14 cellular contexts compared by ENCODE assay signal in genomic region chr18:49464718-49465598, GRCh38. TPM values are rescaled to one million over a fixed set of nuclear protein-coding genes. Genes with fewer than 3 reads are reported as not detected.
DNase-seq lines count a peak whose midpoint lies in the region; ATAC-seq and TF ChIP-seq lines count a peak whose summit lies in the region.
"Had no signal": no experiment of that assay in that cellular context is flagged by ENCODE, and none has a peak within 500 bp of the region (broad histone marks: within the 10 kb centered on the region; RNA-seq: fewer than 3 reads in every experiment).

No MANE protein-coding gene starts in this region.

- H4K20me1 ChIP-seq in MM.1S (ENCODE audit: insufficient read depth, low read length) (no peaks in the 10 kb centered on the region), hepatocyte (ENCODE audit: insufficient read depth, poor library complexity, severe bottlenecking) (no peaks in the 10 kb centered on the region)

- no peaks in the 10 kb centered on the region for H3K9me2 ChIP-seq in MM.1S (replicated peaks; ENCODE audit: insufficient read depth, low read length)
- no peaks in the 10 kb centered on the region for H3K9me2 ChIP-seq in hepatocyte (replicated peaks; ENCODE audit: insufficient read depth)

- H4K91ac ChIP-seq in mesenchymal stem cell (ENCODE audit: low read length) = no peak overlapping the region

- no peak overlapping the region for H2BK15ac ChIP-seq in mesenchymal stem cell (ENCODE audit: low read depth, poor library complexity, severe bottlenecking)

- H3K4ac ChIP-seq in mesenchymal stem cell (ENCODE audit: low read depth in 1 of 2, low read length in 2 of 2) = no peak overlapping the region

- peaks cover 2% of the 10 kb centered on the region for H3K27me3 Mint-ChIP-seq in activated T-cell treated with anti-CD3 and anti-CD28 coated beads, Interleukin-2, amount 50 U/mL, for 4 hours (ENCODE audit: low read depth)

- no peaks in the 10 kb centered on the region for H3K27me3 ChIP-seq in MM.1S (replicated peaks; ENCODE audit: insufficient read depth, low read length)
- peaks cover 0 to 3% of the 10 kb centered on the region in 2 experiments for H3K27me3 ChIP-seq in mesenchymal stem cell (ENCODE audit: control insufficient read depth in 1 of 2, insufficient read depth in 1 of 2, low read length in 2 of 2)
- H3K27me3 ChIP-seq in hepatocyte = no peaks in the 10 kb centered on the region
- H3K27me3 ChIP-seq: suprapubic skin had no signal

- peaks cover 5% of the 10 kb centered on the region for H3K79me2 ChIP-seq in MM.1S (ENCODE audit: low read length)
- peaks cover 4% of the 10 kb centered on the region for H3K79me2 ChIP-seq in hepatocyte

- H3K4me1 Mint-ChIP-seq in activated T-cell treated with anti-CD3 and anti-CD28 coated beads, Interleukin-2, amount 50 U/mL, for 4 hours (ENCODE audit: low read depth) = peaks cover 9% of the 10 kb centered on the region

- DNase-seq in DMS53 (lab: John Stamatoyannopoulos, UW) = peak; percentile 35
- DNase-seq in DMS53 treated with DMSO at 0.1 percent for 48 hours (lab: John Stamatoyannopoulos, UW; ENCODE audit: unreplicated experiment) = no peak
- DNase-seq in MM.1S = no peak
- peak; percentile 32 for DNase-seq in amniotic epithelial cell (ENCODE audit: low read depth)
- DNase-seq in mesenchymal stem cell = peak; percentile 13
- no peak for DNase-seq in hepatocyte (ENCODE audit: low spot score)
- DNase-seq in activated T-cell treated with anti-CD3 and anti-CD28 coated beads, Interleukin-2, amount 50 U/mL, for 4 hours = no peak
- no peak for DNase-seq in stimulated activated CD4-positive, alpha-beta T cell treated with anti-CD3 and anti-CD28 coated beads, Interleukin-4, amount 100 ng/mL, for 4 hours
- DNase-seq: activated naive CD4-positive, alpha-beta T cell treated with anti-CD3 and anti-CD28 coated beads, Interleukin-2, amount 50 U/mL, for 16 hours; KG1; stimulated activated CD4-positive, alpha-beta T cell treated with anti-CD3 and anti-CD28 coated beads, Interleukin-4, amount 100 ng/mL, for 1 hour had no signal

- H3K4me3 ChIP-seq in MM.1S (ENCODE audit: low read length) = no peak overlapping the region
- no peak overlapping the region for H3K4me3 ChIP-seq in mesenchymal stem cell (ENCODE audit: insufficient read depth in 1 of 2, low read depth in 1 of 2, low read length in 2 of 2)
- H3K4me3 ChIP-seq in hepatocyte = no peak overlapping the region
- H3K4me3 ChIP-seq: suprapubic skin had no signal

- H3K4me2 ChIP-seq in MM.1S (ENCODE audit: low read depth, low read length) (no peak overlapping the region), mesenchymal stem cell (ENCODE audit: low read length, poor library complexity, severe bottlenecking) (no peak overlapping the region), hepatocyte (no peak overlapping the region)

- 52% methylated on average over 8 of the region's 8 CpGs for WGBS in mesenchymal stem cell
- WGBS in hepatocyte (ENCODE audit: low lambda C conversion rate, missing lambda C conversion rate) = 52% methylated on average over 8 of the region's 8 CpGs

- H3K9me3 Mint-ChIP-seq in activated T-cell treated with anti-CD3 and anti-CD28 coated beads, Interleukin-2, amount 50 U/mL, for 4 hours = no peaks in the 10 kb centered on the region

- H2BK12ac ChIP-seq in mesenchymal stem cell (ENCODE audit: low read length in 2 of 2) = no peak overlapping the region

- H3K4me3 Mint-ChIP-seq in activated T-cell treated with anti-CD3 and anti-CD28 coated beads, Interleukin-2, amount 50 U/mL, for 4 hours = no peak overlapping the region

- H3K79me1 ChIP-seq in mesenchymal stem cell (replicated peaks; ENCODE audit: low read length, poor library complexity, severe bottlenecking) = peaks cover 5% of the 10 kb centered on the region

- no peak overlapping the region for H3K9ac ChIP-seq in MM.1S (ENCODE audit: low read length)
- H3K9ac ChIP-seq in mesenchymal stem cell (ENCODE audit: low read length) = no peak overlapping the region

- H3K4me1 ChIP-seq in MM.1S (ENCODE audit: low read length) (0 out of 2 replicates have a peak, but pooled peaks cover 3% of the 10 kb centered on the region), mesenchymal stem cell (ENCODE audit: control insufficient read depth, insufficient read depth, low read depth, low read length) (peaks cover 11% of the 10 kb centered on the region), hepatocyte (ENCODE audit: insufficient read depth) (no peaks in the 10 kb centered on the region)

- no peak for ATAC-seq in activated T-cell treated with anti-CD3 and anti-CD28 coated beads, Interleukin-2, amount 50 U/mL, for 4 hours
- ATAC-seq: activated CD4-positive, CD25-positive, alpha-beta regulatory T cell treated with anti-CD3 and anti-CD28 coated beads, Interleukin-2, amount 50 U/mL, for 24 hours had no signal

- H2BK120ac ChIP-seq in mesenchymal stem cell (ENCODE audit: low read depth, low read length) = no peak overlapping the region

- H3K36me3 Mint-ChIP-seq in activated T-cell treated with anti-CD3 and anti-CD28 coated beads, Interleukin-2, amount 50 U/mL, for 4 hours (ENCODE audit: insufficient read depth) = no peaks in the 10 kb centered on the region

- no peak for TF ChIP-seq CTCF in MM.1S (IDR thresholded peaks at IDR 0.05; ENCODE audit: low read length)
- no peak for TF ChIP-seq CTCF in hepatocyte (IDR thresholded peaks at IDR 0.05; ENCODE audit: poor library complexity)

- H2AK5ac ChIP-seq in mesenchymal stem cell (ENCODE audit: low read length, severe bottlenecking) = peak overlapping the region; percentile 65

- no peak overlapping the region for H4K8ac ChIP-seq in mesenchymal stem cell (ENCODE audit: low read length)

- no peaks in the 10 kb centered on the region for H3K36me3 ChIP-seq in MM.1S (replicated peaks; ENCODE audit: insufficient read depth, low read length)
- H3K36me3 ChIP-seq in mesenchymal stem cell (ENCODE audit: control insufficient read depth in 1 of 2, insufficient read depth in 2 of 2, low read depth in 1 of 2, low read length in 2 of 2) = no peaks in the 10 kb centered on the region
- H3K36me3 ChIP-seq in hepatocyte (replicated peaks; ENCODE audit: insufficient read depth, low read depth) = no peaks in the 10 kb centered on the region
- H3K36me3 ChIP-seq: suprapubic skin had no signal

- H3K9me3 ChIP-seq in MM.1S (replicated peaks; ENCODE audit: insufficient read depth, low read length) (no peaks in the 10 kb centered on the region), mesenchymal stem cell (ENCODE audit: control insufficient read depth, low read length) (no peaks in the 10 kb centered on the region), hepatocyte (ENCODE audit: low read depth) (no peaks in the 10 kb centered on the region)
- H3K9me3 ChIP-seq: suprapubic skin had no signal

- no peak overlapping the region for H3K23ac ChIP-seq in mesenchymal stem cell (ENCODE audit: low read length in 2 of 2)

- H3K14ac ChIP-seq in mesenchymal stem cell (ENCODE audit: low read length in 2 of 2) = no peak overlapping the region

- no peak overlapping the region for H3K18ac ChIP-seq in mesenchymal stem cell (ENCODE audit: low read depth in 1 of 2, low read length in 2 of 2)

- H2BK5ac ChIP-seq in mesenchymal stem cell (ENCODE audit: low read depth, low read length, poor library complexity, severe bottlenecking) = no peak overlapping the region

- H3K27ac ChIP-seq in MM.1S (ENCODE audit: low read length) = no peak overlapping the region
- peak overlapping the region; percentile 55 for H3K27ac ChIP-seq in mesenchymal stem cell (ENCODE audit: low read length, poor library complexity, severe bottlenecking)
- no peak overlapping the region for H3K27ac ChIP-seq in hepatocyte
- H3K27ac ChIP-seq: 22Rv1, suprapubic skin had no signal

- 0 out of 2 replicates have a peak overlapping the region, but pooled peaks have one; percentile 11 for H2AFZ ChIP-seq in MM.1S (ENCODE audit: low read length)
- no peak overlapping the region for H2AFZ ChIP-seq in mesenchymal stem cell (ENCODE audit: low read depth, low read length)
- no peak overlapping the region for H2AFZ ChIP-seq in hepatocyte

- no peaks in the 10 kb centered on the region for H3F3A ChIP-seq in MM.1S (ENCODE audit: insufficient read depth, low read length)

RNA-seq across cellular contexts. Expression of gene DYM, which starts 4.5 kb away (rescaled TPM):
- 41.0 TPM for polyA plus RNA-seq in mesenchymal stem cell (2013, experiment 1 of 2)
- polyA plus RNA-seq in mesenchymal stem cell (2013, experiment 2 of 2) = 43.8 TPM
- total RNA-seq in hepatocyte = 36.9 and 49.5 TPM in 2 replicates
- polyA plus RNA-seq in hepatocyte = 39.2 and 43.8 TPM in 2 replicates
- 10 to 100 TPM; 47.3 to 54.1 (median 47.5) TPM for total RNA-seq in activated T-cell treated with anti-CD3 and anti-CD28 coated beads, Interleukin-2, amount 50 U/mL, for 4 hours

RNA-seq across cellular contexts. Expression of gene C18orf32, which starts 22.1 kb away (rescaled TPM):
- polyA plus RNA-seq in mesenchymal stem cell (2013, experiment 1 of 2) = 68.1 TPM
- 71.5 TPM for polyA plus RNA-seq in mesenchymal stem cell (2013, experiment 2 of 2)
- total RNA-seq in hepatocyte = 74.0 and 77.9 TPM in 2 replicates
- polyA plus RNA-seq in hepatocyte = 86.1 and 105 TPM in 2 replicates
- total RNA-seq in activated T-cell treated with anti-CD3 and anti-CD28 coated beads, Interleukin-2, amount 50 U/mL, for 4 hours = 10 to 100 TPM; 33.0 to 43.7 (median 42.3) TPM

RNA-seq across cellular contexts. Expression of gene RPL17, which starts 27.3 kb away (rescaled TPM):
- polyA plus RNA-seq in mesenchymal stem cell (2013, experiment 1 of 2) = 4,053 TPM
- polyA plus RNA-seq in mesenchymal stem cell (2013, experiment 2 of 2) = 4,052 TPM
- 1,900 and 1,936 TPM in 2 replicates for total RNA-seq in hepatocyte
- 673 and 708 TPM in 2 replicates for polyA plus RNA-seq in hepatocyte
- 1,000 to 10,000 TPM; 2,047 to 2,285 (median 2,225) TPM for total RNA-seq in activated T-cell treated with anti-CD3 and anti-CD28 coated beads, Interleukin-2, amount 50 U/mL, for 4 hours

Comparison
In these comparisons a context has a peak if more than half of its experiments do, and no peak if none do; other contexts are left out.
1. DNase-seq: peak in DMS53 (single experiment), amniotic epithelial cell (single experiment) and mesenchymal stem cell (single experiment); none in DMS53 treated with DMSO at 0.1 percent for 48 hours (single experiment), MM.1S (single experiment), hepatocyte (single experiment), activated T-cell treated with anti-CD3 and anti-CD28 coated beads, Interleukin-2, amount 50 U/mL, for 4 hours (single experiment) and stimulated activated CD4-positive, alpha-beta T cell treated with anti-CD3 and anti-CD28 coated beads, Interleukin-4, amount 100 ng/mL, for 4 hours (0 of 2).